1 cellular context compared by ENCODE assay signal in the genomic region with DNA sequence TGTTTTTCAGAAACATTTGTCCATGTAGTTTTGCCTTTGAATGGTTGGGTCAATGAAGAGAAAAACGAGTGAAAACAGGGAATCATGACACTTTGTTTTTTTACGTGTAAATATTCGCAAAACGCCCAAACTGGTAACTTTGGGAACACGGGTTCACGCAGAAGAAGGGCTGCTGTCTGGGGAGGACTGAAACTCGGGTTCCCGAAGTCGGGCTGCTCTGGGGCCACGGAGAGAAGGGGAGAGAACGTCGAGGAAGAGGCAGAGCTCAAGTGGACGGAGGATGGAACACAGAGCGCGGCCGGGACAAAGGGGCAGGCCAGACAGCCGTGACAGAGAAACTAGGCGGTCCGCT.
TF ChIP-seq lines count a peak whose summit lies in the region.

No MANE protein-coding gene starts in this region.

TF ChIP-seq in GM23338, 12 proteins besides CTCF, POLR2A, EP300 and RAD21 (continued from another document):
- TF ChIP-seq, protein P1, sequence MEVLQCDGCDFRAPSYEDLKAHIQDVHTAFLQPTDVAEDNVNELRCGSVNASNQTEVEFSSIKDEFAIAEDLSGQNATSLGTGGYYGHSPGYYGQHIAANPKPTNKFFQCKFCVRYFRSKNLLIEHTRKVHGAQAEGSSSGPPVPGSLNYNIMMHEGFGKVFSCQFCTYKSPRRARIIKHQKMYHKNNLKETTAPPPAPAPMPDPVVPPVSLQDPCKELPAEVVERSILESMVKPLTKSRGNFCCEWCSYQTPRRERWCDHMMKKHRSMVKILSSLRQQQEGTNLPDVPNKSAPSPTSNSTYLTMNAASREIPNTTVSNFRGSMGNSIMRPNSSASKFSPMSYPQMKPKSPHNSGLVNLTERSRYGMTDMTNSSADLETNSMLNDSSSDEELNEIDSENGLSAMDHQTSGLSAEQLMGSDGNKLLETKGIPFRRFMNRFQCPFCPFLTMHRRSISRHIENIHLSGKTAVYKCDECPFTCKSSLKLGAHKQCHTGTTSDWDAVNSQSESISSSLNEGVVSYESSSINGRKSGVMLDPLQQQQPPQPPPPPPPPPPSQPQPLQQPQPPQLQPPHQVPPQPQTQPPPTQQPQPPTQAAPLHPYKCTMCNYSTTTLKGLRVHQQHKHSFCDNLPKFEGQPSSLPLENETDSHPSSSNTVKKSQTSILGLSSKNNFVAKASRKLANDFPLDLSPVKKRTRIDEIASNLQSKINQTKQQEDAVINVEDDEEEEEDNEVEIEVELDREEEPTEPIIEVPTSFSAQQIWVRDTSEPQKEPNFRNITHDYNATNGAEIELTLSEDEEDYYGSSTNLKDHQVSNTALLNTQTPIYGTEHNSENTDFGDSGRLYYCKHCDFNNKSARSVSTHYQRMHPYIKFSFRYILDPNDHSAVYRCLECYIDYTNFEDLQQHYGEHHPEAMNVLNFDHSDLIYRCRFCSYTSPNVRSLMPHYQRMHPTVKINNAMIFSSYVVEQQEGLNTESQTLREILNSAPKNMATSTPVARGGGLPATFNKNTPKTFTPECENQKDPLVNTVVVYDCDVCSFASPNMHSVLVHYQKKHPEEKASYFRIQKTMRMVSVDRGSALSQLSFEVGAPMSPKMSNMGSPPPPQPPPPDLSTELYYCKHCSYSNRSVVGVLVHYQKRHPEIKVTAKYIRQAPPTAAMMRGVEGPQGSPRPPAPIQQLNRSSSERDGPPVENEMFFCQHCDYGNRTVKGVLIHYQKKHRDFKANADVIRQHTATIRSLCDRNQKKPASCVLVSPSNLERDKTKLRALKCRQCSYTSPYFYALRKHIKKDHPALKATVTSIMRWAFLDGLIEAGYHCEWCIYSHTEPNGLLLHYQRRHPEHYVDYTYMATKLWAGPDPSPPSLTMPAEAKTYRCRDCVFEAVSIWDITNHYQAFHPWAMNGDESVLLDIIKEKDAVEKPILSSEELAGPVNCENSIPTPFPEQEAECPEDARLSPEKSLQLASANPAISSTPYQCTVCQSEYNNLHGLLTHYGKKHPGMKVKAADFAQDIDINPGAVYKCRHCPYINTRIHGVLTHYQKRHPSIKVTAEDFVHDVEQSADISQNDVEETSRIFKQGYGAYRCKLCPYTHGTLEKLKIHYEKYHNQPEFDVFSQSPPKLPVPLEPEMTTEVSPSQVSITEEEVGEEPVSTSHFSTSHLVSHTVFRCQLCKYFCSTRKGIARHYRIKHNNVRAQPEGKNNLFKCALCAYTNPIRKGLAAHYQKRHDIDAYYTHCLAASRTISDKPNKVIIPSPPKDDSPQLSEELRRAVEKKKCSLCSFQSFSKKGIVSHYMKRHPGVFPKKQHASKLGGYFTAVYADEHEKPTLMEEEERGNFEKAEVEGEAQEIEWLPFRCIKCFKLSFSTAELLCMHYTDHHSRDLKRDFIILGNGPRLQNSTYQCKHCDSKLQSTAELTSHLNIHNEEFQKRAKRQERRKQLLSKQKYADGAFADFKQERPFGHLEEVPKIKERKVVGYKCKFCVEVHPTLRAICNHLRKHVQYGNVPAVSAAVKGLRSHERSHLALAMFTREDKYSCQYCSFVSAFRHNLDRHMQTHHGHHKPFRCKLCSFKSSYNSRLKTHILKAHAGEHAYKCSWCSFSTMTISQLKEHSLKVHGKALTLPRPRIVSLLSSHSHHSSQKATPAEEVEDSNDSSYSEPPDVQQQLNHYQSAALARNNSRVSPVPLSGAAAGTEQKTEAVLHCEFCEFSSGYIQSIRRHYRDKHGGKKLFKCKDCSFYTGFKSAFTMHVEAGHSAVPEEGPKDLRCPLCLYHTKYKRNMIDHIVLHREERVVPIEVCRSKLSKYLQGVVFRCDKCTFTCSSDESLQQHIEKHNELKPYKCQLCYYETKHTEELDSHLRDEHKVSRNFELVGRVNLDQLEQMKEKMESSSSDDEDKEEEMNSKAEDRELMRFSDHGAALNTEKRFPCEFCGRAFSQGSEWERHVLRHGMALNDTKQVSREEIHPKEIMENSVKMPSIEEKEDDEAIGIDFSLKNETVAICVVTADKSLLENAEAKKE (CRISPR knock-in tag; IDR thresholded peaks at IDR 0.05) = no peak
- TF ChIP-seq, protein P2, sequence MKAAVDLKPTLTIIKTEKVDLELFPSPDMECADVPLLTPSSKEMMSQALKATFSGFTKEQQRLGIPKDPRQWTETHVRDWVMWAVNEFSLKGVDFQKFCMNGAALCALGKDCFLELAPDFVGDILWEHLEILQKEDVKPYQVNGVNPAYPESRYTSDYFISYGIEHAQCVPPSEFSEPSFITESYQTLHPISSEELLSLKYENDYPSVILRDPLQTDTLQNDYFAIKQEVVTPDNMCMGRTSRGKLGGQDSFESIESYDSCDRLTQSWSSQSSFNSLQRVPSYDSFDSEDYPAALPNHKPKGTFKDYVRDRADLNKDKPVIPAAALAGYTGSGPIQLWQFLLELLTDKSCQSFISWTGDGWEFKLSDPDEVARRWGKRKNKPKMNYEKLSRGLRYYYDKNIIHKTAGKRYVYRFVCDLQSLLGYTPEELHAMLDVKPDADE (IDR thresholded peaks at IDR 0.05) = no peak
- no peak for TF ChIP-seq EZH2 (IDR thresholded peaks at IDR 0.05; ENCODE audit: low read depth, unreplicated experiment)
